19 cellular contexts compared by ENCODE assay signal in genomic region chr10:129741280-129741977, GRCh38.
DNase-seq lines count a peak whose midpoint lies in the region; ATAC-seq and TF ChIP-seq lines count a peak whose summit lies in the region.
"Had no signal": no experiment of that assay in that cellular context is flagged by ENCODE, and none has a peak within 500 bp of the region (broad histone marks: within the 10 kb centered on the region; RNA-seq: fewer than 3 reads in every experiment).

No MANE protein-coding gene starts in this region.

- no peak for ATAC-seq in Right ventricle myocardium superior (ENCODE audit: poor library complexity)
- ATAC-seq in left cardiac atrium, result no peak
- no peak for ATAC-seq in HG03342 (IDR thresholded peaks at IDR 0.05; ENCODE audit: unreplicated experiment)
- ATAC-seq: A549, GM12878, HepG2 had no signal

- no peak for TF ChIP-seq CTCF in esophagus muscularis mucosa (IDR thresholded peaks at IDR 0.05)

- WGBS in esophagus muscularis mucosa, result 95% methylated on average over 19 of the region's 19 CpGs

- no peak for TF ChIP-seq EP300 in esophagus muscularis mucosa (IDR thresholded peaks at IDR 0.05)

- intact Hi-C loops in Right ventricle myocardium superior (cut with DNase I) (no loop called here), left cardiac atrium (cut with DNase I) (no loop called here), esophagus muscularis mucosa (cut with DNase I) (no loop called here), posterior vena cava (cut with DNase I) (no loop called here)

- no peak overlapping the region for H3K4me3 ChIP-seq in esophagus muscularis mucosa
- H3K4me3 ChIP-seq: A549, GM12878, MG63, PC-9 had no signal

- no peaks in the 10 kb centered on the region for H3K4me1 ChIP-seq in esophagus muscularis mucosa
- H3K4me1 ChIP-seq: A549 had no signal

- H3K9me3 ChIP-seq in esophagus muscularis mucosa, result peaks cover 0 to 5% (median 0%) of the 10 kb centered on the region in 4 donors
- H3K9me3 ChIP-seq: A549, MG63 had no signal

- DNase-seq in Right ventricle myocardium superior, result peak; percentile 16
- DNase-seq in left cardiac atrium, result no peak
- DNase-seq in esophagus muscularis mucosa (ENCODE audit: extremely low spot score), result peak; percentile 50
- DNase-seq in posterior vena cava (ENCODE audit: low spot score), result peak; percentile 48
- DNase-seq in stimulated activated CD4-positive, alpha-beta T cell treated with anti-CD3 and anti-CD28 coated beads, Interleukin-4, amount 100 ng/mL, for 1 hour, result no peak
- DNase-seq in SW480 (ENCODE audit: low spot score), result no peak
- DNase-seq: C1 segment of cervical spinal cord, DMS 273 treated with DMSO at 0.1 percent for 48 hours, GDM1, MG63, NCI-H1092, NCI-H146, NCI-H2081 treated with DMSO at 0.1 percent for 48 hours, NCI-H524, PC-9 had no signal

- no peaks in the 10 kb centered on the region for H3K27me3 ChIP-seq in esophagus muscularis mucosa
- H3K27me3 ChIP-seq: MG63 had no signal

- no peak for TF ChIP-seq POLR2A in esophagus muscularis mucosa (IDR thresholded peaks at IDR 0.05; ENCODE audit: low read depth)

- H3K36me3 ChIP-seq in esophagus muscularis mucosa, result peaks cover 0 to 4% (median 0%) of the 10 kb centered on the region in 4 donors
- H3K36me3 ChIP-seq: MG63 had no signal

- no peak overlapping the region for H3K27ac ChIP-seq in esophagus muscularis mucosa (replicated peaks in 1 of 4)
- H3K27ac ChIP-seq: A549, PC-9 had no signal

Comparison
In these comparisons a context has a peak if more than half of its experiments do, and no peak if none do; other contexts are left out.
1. DNase-seq: peak in Right ventricle myocardium superior (single experiment), esophagus muscularis mucosa (single experiment) and posterior vena cava (single experiment); none in left cardiac atrium (single experiment), stimulated activated CD4-positive, alpha-beta T cell treated with anti-CD3 and anti-CD28 coated beads, Interleukin-4, amount 100 ng/mL, for 1 hour (single experiment) and SW480 (single experiment).